In the genomic region with DNA sequence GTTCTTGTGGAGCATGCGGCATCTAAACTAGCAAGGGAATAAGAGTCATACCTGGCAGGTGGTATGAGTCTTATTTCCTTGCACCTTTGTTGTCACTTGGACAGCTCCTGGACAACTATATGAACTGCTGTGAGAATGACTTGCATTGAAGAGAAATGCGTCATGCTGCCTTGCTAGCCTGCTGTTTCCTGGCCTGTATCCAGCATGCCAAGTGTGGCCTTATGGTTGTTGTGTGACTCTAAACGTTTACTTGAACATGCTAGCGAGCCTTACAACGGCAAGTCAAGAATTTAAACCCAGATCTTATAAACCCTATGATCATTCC, we compare ENCODE assay signal across 1 cellular context.
TF ChIP-seq lines count a peak whose summit lies in the region.

No MANE protein-coding gene starts in this region.

TF ChIP-seq in K562, 482 proteins besides CTCF, POLR2A, EP300 and RAD21 (continued from another document and continues in another):
- TF ChIP-seq, protein P1, sequence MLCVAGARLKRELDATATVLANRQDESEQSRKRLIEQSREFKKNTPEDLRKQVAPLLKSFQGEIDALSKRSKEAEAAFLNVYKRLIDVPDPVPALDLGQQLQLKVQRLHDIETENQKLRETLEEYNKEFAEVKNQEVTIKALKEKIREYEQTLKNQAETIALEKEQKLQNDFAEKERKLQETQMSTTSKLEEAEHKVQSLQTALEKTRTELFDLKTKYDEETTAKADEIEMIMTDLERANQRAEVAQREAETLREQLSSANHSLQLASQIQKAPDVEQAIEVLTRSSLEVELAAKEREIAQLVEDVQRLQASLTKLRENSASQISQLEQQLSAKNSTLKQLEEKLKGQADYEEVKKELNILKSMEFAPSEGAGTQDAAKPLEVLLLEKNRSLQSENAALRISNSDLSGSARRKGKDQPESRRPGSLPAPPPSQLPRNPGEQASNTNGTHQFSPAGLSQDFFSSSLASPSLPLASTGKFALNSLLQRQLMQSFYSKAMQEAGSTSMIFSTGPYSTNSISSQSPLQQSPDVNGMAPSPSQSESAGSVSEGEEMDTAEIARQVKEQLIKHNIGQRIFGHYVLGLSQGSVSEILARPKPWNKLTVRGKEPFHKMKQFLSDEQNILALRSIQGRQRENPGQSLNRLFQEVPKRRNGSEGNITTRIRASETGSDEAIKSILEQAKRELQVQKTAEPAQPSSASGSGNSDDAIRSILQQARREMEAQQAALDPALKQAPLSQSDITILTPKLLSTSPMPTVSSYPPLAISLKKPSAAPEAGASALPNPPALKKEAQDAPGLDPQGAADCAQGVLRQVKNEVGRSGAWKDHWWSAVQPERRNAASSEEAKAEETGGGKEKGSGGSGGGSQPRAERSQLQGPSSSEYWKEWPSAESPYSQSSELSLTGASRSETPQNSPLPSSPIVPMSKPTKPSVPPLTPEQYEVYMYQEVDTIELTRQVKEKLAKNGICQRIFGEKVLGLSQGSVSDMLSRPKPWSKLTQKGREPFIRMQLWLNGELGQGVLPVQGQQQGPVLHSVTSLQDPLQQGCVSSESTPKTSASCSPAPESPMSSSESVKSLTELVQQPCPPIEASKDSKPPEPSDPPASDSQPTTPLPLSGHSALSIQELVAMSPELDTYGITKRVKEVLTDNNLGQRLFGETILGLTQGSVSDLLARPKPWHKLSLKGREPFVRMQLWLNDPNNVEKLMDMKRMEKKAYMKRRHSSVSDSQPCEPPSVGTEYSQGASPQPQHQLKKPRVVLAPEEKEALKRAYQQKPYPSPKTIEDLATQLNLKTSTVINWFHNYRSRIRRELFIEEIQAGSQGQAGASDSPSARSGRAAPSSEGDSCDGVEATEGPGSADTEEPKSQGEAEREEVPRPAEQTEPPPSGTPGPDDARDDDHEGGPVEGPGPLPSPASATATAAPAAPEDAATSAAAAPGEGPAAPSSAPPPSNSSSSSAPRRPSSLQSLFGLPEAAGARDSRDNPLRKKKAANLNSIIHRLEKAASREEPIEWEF (CRISPR knock-in tag; IDR thresholded peaks at IDR 0.05) = no peak
- TF ChIP-seq, protein P2, sequence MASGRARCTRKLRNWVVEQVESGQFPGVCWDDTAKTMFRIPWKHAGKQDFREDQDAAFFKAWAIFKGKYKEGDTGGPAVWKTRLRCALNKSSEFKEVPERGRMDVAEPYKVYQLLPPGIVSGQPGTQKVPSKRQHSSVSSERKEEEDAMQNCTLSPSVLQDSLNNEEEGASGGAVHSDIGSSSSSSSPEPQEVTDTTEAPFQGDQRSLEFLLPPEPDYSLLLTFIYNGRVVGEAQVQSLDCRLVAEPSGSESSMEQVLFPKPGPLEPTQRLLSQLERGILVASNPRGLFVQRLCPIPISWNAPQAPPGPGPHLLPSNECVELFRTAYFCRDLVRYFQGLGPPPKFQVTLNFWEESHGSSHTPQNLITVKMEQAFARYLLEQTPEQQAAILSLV (tag; IDR thresholded peaks at IDR 0.05) = no peak
- no peak for TF ChIP-seq MCM7 (IDR thresholded peaks at IDR 0.05)
- TF ChIP-seq, protein P3, sequence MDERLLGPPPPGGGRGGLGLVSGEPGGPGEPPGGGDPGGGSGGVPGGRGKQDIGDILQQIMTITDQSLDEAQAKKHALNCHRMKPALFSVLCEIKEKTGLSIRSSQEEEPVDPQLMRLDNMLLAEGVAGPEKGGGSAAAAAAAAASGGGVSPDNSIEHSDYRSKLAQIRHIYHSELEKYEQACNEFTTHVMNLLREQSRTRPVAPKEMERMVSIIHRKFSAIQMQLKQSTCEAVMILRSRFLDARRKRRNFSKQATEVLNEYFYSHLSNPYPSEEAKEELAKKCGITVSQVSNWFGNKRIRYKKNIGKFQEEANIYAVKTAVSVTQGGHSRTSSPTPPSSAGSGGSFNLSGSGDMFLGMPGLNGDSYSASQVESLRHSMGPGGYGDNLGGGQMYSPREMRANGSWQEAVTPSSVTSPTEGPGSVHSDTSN (CRISPR knock-in tag; IDR thresholded peaks at IDR 0.05; ENCODE audit: low read depth) = no peak
- TF ChIP-seq, protein P3 (tag; conservative IDR thresholded peaks at IDR 0.05; ENCODE audit: low read depth) = 0 out of 2 replicates have a peak, but pooled peaks have one; percentile 30
- TF ChIP-seq SMARCE1 (IDR thresholded peaks at IDR 0.05) = peak; percentile 73
- TF ChIP-seq, protein P4, sequence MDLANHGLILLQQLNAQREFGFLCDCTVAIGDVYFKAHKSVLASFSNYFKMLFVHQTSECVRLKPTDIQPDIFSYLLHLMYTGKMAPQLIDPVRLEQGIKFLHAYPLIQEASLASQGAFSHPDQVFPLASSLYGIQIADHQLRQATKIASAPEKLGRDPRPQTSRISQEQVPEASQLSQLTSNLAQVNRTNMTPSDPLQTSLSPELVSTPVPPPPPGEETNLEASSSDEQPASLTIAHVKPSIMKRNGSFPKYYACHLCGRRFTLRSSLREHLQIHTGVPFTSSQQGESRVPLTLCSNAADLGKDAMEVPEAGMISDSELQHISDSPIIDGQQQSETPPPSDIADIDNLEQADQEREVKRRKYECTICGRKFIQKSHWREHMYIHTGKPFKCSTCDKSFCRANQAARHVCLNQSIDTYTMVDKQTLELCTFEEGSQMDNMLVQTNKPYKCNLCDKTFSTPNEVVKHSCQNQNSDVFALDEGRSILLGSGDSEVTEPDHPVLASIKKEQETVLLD (IDR thresholded peaks at IDR 0.05) = peak; percentile 48; the same call in 1 of the 2 replicates
- TF ChIP-seq, protein P5, sequence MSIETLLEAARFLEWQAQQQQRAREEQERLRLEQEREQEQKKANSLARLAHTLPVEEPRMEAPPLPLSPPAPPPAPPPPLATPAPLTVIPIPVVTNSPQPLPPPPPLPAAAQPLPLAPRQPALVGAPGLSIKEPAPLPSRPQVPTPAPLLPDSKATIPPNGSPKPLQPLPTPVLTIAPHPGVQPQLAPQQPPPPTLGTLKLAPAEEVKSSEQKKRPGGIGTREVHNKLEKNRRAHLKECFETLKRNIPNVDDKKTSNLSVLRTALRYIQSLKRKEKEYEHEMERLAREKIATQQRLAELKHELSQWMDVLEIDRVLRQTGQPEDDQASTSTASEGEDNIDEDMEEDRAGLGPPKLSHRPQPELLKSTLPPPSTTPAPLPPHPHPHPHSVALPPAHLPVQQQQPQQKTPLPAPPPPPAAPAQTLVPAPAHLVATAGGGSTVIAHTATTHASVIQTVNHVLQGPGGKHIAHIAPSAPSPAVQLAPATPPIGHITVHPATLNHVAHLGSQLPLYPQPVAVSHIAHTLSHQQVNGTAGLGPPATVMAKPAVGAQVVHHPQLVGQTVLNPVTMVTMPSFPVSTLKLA (conservative IDR thresholded peaks at IDR 0.05) = peak in 1 of 2 experiments; percentile 60; a peak in 2 of 4 replicates
- no peak for TF ChIP-seq ZKSCAN8 (CRISPR knock-in tag; IDR thresholded peaks at IDR 0.05)
- no peak for TF ChIP-seq ZNF197 (CRISPR knock-in tag; IDR thresholded peaks at IDR 0.05; ENCODE audit: low read depth)
- TF ChIP-seq MYC (IDR thresholded peaks at IDR 0.05; ENCODE audit: low read depth, low read length) = 0 out of 2 replicates have a peak, but pooled peaks have one; percentile 20
- no peak for TF ChIP-seq MYC (CRISPR knock-in tag; IDR thresholded peaks at IDR 0.05; ENCODE audit: borderline replicate concordance, low read depth)
- peak; percentile 78 for TF ChIP-seq SMARCA4 (IDR thresholded peaks at IDR 0.05)
- TF ChIP-seq, protein P6, sequence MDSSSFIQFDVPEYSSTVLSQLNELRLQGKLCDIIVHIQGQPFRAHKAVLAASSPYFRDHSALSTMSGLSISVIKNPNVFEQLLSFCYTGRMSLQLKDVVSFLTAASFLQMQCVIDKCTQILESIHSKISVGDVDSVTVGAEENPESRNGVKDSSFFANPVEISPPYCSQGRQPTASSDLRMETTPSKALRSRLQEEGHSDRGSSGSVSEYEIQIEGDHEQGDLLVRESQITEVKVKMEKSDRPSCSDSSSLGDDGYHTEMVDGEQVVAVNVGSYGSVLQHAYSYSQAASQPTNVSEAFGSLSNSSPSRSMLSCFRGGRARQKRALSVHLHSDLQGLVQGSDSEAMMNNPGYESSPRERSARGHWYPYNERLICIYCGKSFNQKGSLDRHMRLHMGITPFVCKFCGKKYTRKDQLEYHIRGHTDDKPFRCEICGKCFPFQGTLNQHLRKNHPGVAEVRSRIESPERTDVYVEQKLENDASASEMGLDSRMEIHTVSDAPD (CRISPR knock-in tag; IDR thresholded peaks at IDR 0.05) = no peak
- TF ChIP-seq ZBED1 (IDR thresholded peaks at IDR 0.05) = no peak
- peak; percentile 91 for TF ChIP-seq NFE2 (IDR thresholded peaks at IDR 0.05; ENCODE audit: low read depth)
- 0 out of 2 replicates have a peak, but pooled peaks have one; percentile 20 for TF ChIP-seq ZNF766 (CRISPR knock-in tag; conservative IDR thresholded peaks at IDR 0.05)
- TF ChIP-seq EHMT2 (IDR thresholded peaks at IDR 0.05) = peak; percentile 93
- peak; percentile 57; the same call in 1 of the 2 replicates for TF ChIP-seq ARID1B (IDR thresholded peaks at IDR 0.05)
- TF ChIP-seq HNRNPH1 (optimal IDR thresholded peaks at IDR 0.05; ENCODE audit: low read depth, low read length) = no peak
- TF ChIP-seq, protein P7, sequence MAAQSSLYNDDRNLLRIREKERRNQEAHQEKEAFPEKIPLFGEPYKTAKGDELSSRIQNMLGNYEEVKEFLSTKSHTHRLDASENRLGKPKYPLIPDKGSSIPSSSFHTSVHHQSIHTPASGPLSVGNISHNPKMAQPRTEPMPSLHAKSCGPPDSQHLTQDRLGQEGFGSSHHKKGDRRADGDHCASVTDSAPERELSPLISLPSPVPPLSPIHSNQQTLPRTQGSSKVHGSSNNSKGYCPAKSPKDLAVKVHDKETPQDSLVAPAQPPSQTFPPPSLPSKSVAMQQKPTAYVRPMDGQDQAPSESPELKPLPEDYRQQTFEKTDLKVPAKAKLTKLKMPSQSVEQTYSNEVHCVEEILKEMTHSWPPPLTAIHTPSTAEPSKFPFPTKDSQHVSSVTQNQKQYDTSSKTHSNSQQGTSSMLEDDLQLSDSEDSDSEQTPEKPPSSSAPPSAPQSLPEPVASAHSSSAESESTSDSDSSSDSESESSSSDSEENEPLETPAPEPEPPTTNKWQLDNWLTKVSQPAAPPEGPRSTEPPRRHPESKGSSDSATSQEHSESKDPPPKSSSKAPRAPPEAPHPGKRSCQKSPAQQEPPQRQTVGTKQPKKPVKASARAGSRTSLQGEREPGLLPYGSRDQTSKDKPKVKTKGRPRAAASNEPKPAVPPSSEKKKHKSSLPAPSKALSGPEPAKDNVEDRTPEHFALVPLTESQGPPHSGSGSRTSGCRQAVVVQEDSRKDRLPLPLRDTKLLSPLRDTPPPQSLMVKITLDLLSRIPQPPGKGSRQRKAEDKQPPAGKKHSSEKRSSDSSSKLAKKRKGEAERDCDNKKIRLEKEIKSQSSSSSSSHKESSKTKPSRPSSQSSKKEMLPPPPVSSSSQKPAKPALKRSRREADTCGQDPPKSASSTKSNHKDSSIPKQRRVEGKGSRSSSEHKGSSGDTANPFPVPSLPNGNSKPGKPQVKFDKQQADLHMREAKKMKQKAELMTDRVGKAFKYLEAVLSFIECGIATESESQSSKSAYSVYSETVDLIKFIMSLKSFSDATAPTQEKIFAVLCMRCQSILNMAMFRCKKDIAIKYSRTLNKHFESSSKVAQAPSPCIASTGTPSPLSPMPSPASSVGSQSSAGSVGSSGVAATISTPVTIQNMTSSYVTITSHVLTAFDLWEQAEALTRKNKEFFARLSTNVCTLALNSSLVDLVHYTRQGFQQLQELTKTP (IDR thresholded peaks at IDR 0.05; ENCODE audit: low read depth in 1 of 2, partially characterized antibody in 2 of 2) = no peak
- peak; percentile 80 for TF ChIP-seq ZNF316 (IDR thresholded peaks at IDR 0.05)
- TF ChIP-seq, protein P8, sequence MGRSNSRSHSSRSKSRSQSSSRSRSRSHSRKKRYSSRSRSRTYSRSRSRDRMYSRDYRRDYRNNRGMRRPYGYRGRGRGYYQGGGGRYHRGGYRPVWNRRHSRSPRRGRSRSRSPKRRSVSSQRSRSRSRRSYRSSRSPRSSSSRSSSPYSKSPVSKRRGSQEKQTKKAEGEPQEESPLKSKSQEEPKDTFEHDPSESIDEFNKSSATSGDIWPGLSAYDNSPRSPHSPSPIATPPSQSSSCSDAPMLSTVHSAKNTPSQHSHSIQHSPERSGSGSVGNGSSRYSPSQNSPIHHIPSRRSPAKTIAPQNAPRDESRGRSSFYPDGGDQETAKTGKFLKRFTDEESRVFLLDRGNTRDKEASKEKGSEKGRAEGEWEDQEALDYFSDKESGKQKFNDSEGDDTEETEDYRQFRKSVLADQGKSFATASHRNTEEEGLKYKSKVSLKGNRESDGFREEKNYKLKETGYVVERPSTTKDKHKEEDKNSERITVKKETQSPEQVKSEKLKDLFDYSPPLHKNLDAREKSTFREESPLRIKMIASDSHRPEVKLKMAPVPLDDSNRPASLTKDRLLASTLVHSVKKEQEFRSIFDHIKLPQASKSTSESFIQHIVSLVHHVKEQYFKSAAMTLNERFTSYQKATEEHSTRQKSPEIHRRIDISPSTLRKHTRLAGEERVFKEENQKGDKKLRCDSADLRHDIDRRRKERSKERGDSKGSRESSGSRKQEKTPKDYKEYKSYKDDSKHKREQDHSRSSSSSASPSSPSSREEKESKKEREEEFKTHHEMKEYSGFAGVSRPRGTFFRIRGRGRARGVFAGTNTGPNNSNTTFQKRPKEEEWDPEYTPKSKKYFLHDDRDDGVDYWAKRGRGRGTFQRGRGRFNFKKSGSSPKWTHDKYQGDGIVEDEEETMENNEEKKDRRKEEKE (IDR thresholded peaks at IDR 0.05; ENCODE audit: borderline replicate concordance in 1 of 2, control insufficient read depth in 1 of 2, low read depth in 2 of 2, low read length in 1 of 2) = 0 out of 4 replicates have a peak, but pooled peaks of 1 of the 2 experiments have one; percentile 59
- TF ChIP-seq TRIM24 (IDR thresholded peaks at IDR 0.05) = peak in 1 of 2 experiments; percentile 58; a peak in 1 of 4 replicates
- peak; percentile 54; the same call in 1 of the 2 replicates for TF ChIP-seq CTBP1 (IDR thresholded peaks at IDR 0.05; ENCODE audit: borderline replicate concordance)
- no peak for TF ChIP-seq ATF1 (CRISPR knock-in tag; IDR thresholded peaks at IDR 0.05)
- TF ChIP-seq ATF1 (tag; IDR thresholded peaks at IDR 0.05) = peak; percentile 49
- 0 out of 2 replicates have a peak, but pooled peaks have one; percentile 13 for TF ChIP-seq LEF1 (IDR thresholded peaks at IDR 0.05)
- TF ChIP-seq HMG20A (CRISPR knock-in tag; conservative IDR thresholded peaks at IDR 0.05) = no peak
- TF ChIP-seq, protein P9, sequence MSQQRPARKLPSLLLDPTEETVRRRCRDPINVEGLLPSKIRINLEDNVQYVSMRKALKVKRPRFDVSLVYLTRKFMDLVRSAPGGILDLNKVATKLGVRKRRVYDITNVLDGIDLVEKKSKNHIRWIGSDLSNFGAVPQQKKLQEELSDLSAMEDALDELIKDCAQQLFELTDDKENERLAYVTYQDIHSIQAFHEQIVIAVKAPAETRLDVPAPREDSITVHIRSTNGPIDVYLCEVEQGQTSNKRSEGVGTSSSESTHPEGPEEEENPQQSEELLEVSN (IDR thresholded peaks at IDR 0.05; ENCODE audit: borderline replicate concordance in 1 of 2, extremely low read depth in 1 of 2, insufficient read depth in 1 of 2, insufficient read length in 1 of 2, low read depth in 1 of 2, low read length in 1 of 2, poor library complexity in 1 of 2, severe bottlenecking in 1 of 2) = peak in 1 of 2 experiments; percentile 26
- TF ChIP-seq CREB1 (IDR thresholded peaks at IDR 0.05) = peak; percentile 34; the same call in 1 of the 2 replicates
- TF ChIP-seq CREB1 (CRISPR knock-in tag; IDR thresholded peaks at IDR 0.05) = no peak
- TF ChIP-seq MEIS2 (IDR thresholded peaks at IDR 0.05; ENCODE audit: partially characterized antibody) = peak; percentile 47
